In the genomic region with DNA sequence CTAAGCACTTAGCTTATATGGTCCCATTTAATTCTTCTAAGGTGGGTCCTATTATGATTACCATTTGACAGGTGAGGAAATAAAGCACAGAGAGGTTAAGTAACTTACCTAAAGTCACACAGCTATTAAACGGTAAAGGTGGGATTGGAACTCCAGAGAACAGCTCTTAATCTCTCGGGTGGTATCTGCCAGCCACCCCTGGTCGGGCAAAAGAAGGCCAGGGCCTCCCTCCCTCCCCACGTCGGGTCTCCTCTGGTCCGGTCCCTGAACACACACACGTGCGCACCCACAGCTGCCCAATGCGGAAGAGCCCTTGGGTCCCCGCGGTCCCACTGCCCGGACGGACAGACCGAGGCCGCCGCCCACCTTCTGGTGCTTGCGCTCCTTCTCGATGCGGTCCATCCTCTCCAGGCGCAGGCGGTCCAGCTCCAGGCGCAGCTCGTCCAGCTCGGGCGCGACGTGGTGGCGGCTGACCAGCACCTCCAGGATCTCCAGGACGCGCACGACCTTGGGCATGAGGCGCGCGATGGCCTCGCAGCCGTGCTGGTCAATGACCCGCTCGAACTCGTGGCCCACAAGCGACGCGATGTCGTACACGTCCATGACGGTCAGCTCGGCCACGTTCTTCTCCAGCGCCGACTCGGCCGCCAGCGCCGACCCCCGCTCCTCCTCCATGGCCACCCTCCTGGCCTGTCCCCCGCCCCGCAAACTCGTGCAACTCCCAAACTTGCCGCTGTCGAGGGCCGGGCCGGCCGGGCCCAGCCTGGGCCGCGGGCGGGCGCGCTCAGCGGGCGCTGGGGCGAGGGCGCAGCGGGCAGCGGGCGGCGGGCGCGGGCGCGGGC, we compare ENCODE assay signal across 8 cellular contexts. TPM values are rescaled to one million over a fixed set of nuclear protein-coding genes. Genes with fewer than 3 reads are reported as not detected.
DNase-seq lines count a peak whose midpoint lies in the region; ATAC-seq and TF ChIP-seq lines count a peak whose summit lies in the region.

No MANE protein-coding gene starts in this region.

- no TSS peak for BruUV-seq in Calu3 (replicated peaks; lab: Mats Ljungman, UMichigan)

- CTCF ChIA-PET in Calu3 (lab: Charles Lee), result interaction anchor here (0.6 to 0.7 kb wide), 4 partner anchors 49 to 1126 kb away, joined by 3 to 6 read pairs (median 5); no protein-coding TSS in a partner anchor

- H3K27me3 Mint-ChIP-seq in Calu3 (ENCODE audit: unreplicated experiment), result peaks cover 12% of the 10 kb centered on the region
- peaks cover 5 to 12% (median 5%) of the 10 kb centered on the region in 3 donors for H3K27me3 Mint-ChIP-seq in naive B cell

- H3K4me1 Mint-ChIP-seq in Calu3 (ENCODE audit: low read depth, unreplicated experiment) (no peaks in the 10 kb centered on the region), naive B cell (peaks cover 12 to 22% (median 16%) of the 10 kb centered on the region in 3 donors)

- peak overlapping the region; percentile 82 for H3K4me3 Mint-ChIP-seq in Calu3 (ENCODE audit: low read depth, unreplicated experiment)
- peak overlapping the region; percentile 72 to 92 (median 84) for H3K4me3 Mint-ChIP-seq in naive B cell

- H3K36me3 Mint-ChIP-seq in Calu3 (ENCODE audit: insufficient read depth, unreplicated experiment), result peaks cover 23% of the 10 kb centered on the region
- H3K36me3 Mint-ChIP-seq in naive B cell, result peaks cover 0 to 5% of the 10 kb centered on the region in 2 donors

- ATAC-seq in naive B cell (ENCODE audit: low read depth in 2 of 2) (peak in 1 of 2 donors; percentile 10), HG03469 (IDR thresholded peaks at IDR 0.05; ENCODE audit: unreplicated experiment) (no peak)

- intact Hi-C loops in Calu3 (cut with micrococcal nuclease; ENCODE audit: unreplicated experiment), result no loop called here

- TF ChIP-seq CTCF in Calu3 (IDR thresholded peaks at IDR 0.05; ENCODE audit: unreplicated experiment), result no peak

- H3K9me3 Mint-ChIP-seq in Calu3 (ENCODE audit: low read depth, unreplicated experiment), result no peaks in the 10 kb centered on the region
- no peaks in the 10 kb centered on the region for H3K9me3 Mint-ChIP-seq in naive B cell

- DNase-seq in Calu3 (peak; percentile 51), HK-2 (ENCODE audit: unreplicated experiment) (peak; percentile 59), fibroblast of peridontal ligament (ENCODE audit: extremely low read depth) (peak; percentile 19), naive B cell (no peak), DMS114 treated with DMSO at 0.1 percent for 48 hours (lab: John Stamatoyannopoulos, UW; ENCODE audit: unreplicated experiment) (no peak), medulla oblongata (ENCODE audit: extremely low spot score) (no peak)
- peak; percentile 16 for DNase-seq in activated CD8-positive, alpha-beta memory T cell treated with anti-CD3 and anti-CD28 coated beads, Interleukin-2, amount 50 U/mL, for 4 hours

- H3K27ac Mint-ChIP-seq in Calu3 (ENCODE audit: unreplicated experiment), result no peak overlapping the region
- peak overlapping the region in 3 of 6 donors; percentile 4 to 62 (median 52) for H3K27ac Mint-ChIP-seq in naive B cell

RNA-seq across cellular contexts. Expression of a gene that starts 0.5 kb away (rescaled TPM):
- total RNA-seq in Calu3 (2022), result 9.5 and 9.7 TPM in 2 replicates
- polyA plus RNA-seq in naive B cell (ENCODE audit: low read depth in 6 of 6), result under 1 TPM in 4 of 6 donors, not detected in 2; 0.07 to 0.25 (median 0.14) TPM

RNA-seq across cellular contexts. Expression of a gene that starts 51.3 kb away (rescaled TPM):
- total RNA-seq in Calu3 (2022), result 459 and 461 TPM in 2 replicates
- polyA plus RNA-seq in naive B cell (ENCODE audit: low read depth in 6 of 6), result 100 to 1,000 TPM; 214 to 412 (median 283) TPM

Comparison
In these comparisons a context has a peak if more than half of its experiments do, and no peak if none do; other contexts are left out.
1. DNase-seq: peak in Calu3 (single experiment), HK-2 (single experiment), activated CD8-positive, alpha-beta memory T cell treated with anti-CD3 and anti-CD28 coated beads, Interleukin-2, amount 50 U/mL, for 4 hours (single experiment) and fibroblast of peridontal ligament (single experiment); none in naive B cell (single experiment), DMS114 treated with DMSO at 0.1 percent for 48 hours (single experiment) and medulla oblongata (single experiment).